14 cellular contexts compared by ENCODE assay signal in genomic region chr10:86091216-86091615, GRCh38.
A peak's percentile ranks its signal among the peaks of the same experiment; 100 is the strongest.
DNase-seq lines count a peak whose midpoint lies in the region; ATAC-seq and TF ChIP-seq lines count a peak whose summit lies in the region.
"Had no signal": no experiment of that assay in that cellular context is flagged by ENCODE, and none has a peak within 500 bp of the region (broad histone marks: within the 10 kb centered on the region; RNA-seq: fewer than 3 reads in every experiment).

No MANE protein-coding gene starts in this region.

- peak; percentile 41 for DNase-seq in cardiac septum (ENCODE audit: low spot score)
- no peak for DNase-seq in left cardiac atrium
- peak; percentile 31 for DNase-seq in islet precursor cell
- DNase-seq in osteocyte (ENCODE audit: extremely low spot score, unreplicated experiment), result peak; percentile 66
- no peak for DNase-seq in RKO (ENCODE audit: low spot score)
- DNase-seq in stimulated activated effector memory CD8-positive, alpha-beta T cell treated with anti-CD3 and anti-CD28 coated beads, Interleukin-12 subunit alpha, Interleukin-12 subunit beta, amount 100 ng/mL, for 72 hours (ENCODE audit: low spot score in 2 of 2), result no peak
- DNase-seq: 8988T; CD4-positive, alpha-beta memory T cell; DMS153; DMS79; GF-D8 had no signal

- no peak for TF ChIP-seq CTCF in osteocyte (IDR thresholded peaks at IDR 0.05)

- H3K9me3 Mint-ChIP-seq in osteocyte (ENCODE audit: unreplicated experiment), result peaks cover 4% of the 10 kb centered on the region
- H3K9me3 Mint-ChIP-seq in stimulated activated effector memory CD8-positive, alpha-beta T cell treated with anti-CD3 and anti-CD28 coated beads, Interleukin-12 subunit alpha, Interleukin-12 subunit beta, amount 100 ng/mL, for 72 hours, result no peaks in the 10 kb centered on the region
- H3K9me3 Mint-ChIP-seq: CD4-positive, alpha-beta memory T cell; H9 had no signal

- intact Hi-C loops in cardiac septum (cut with DNase I), result no loop called here
- intact Hi-C loops in left cardiac atrium (cut with DNase I), result no loop called here

- H3K27me3 Mint-ChIP-seq in osteocyte (ENCODE audit: unreplicated experiment), result no peaks in the 10 kb centered on the region

- ATAC-seq in left cardiac atrium, result no peak
- no peak for ATAC-seq in GM18861 (IDR thresholded peaks at IDR 0.05; ENCODE audit: unreplicated experiment)
- ATAC-seq in stimulated activated effector memory CD8-positive, alpha-beta T cell treated with anti-CD3 and anti-CD28 coated beads, Interleukin-12 subunit alpha, Interleukin-12 subunit beta, amount 100 ng/mL, for 72 hours, result no peak

- H3K27ac Mint-ChIP-seq in osteocyte (ENCODE audit: unreplicated experiment), result no peak overlapping the region
- no peak overlapping the region for H3K27ac Mint-ChIP-seq in stimulated activated effector memory CD8-positive, alpha-beta T cell treated with anti-CD3 and anti-CD28 coated beads, Interleukin-12 subunit alpha, Interleukin-12 subunit beta, amount 100 ng/mL, for 72 hours
- H3K27ac Mint-ChIP-seq: CD14-positive monocyte, H9 had no signal

- no peaks in the 10 kb centered on the region for H3K4me1 Mint-ChIP-seq in osteocyte (ENCODE audit: unreplicated experiment)
- no peaks in the 10 kb centered on the region for H3K4me1 Mint-ChIP-seq in stimulated activated effector memory CD8-positive, alpha-beta T cell treated with anti-CD3 and anti-CD28 coated beads, Interleukin-12 subunit alpha, Interleukin-12 subunit beta, amount 100 ng/mL, for 72 hours
- H3K4me1 Mint-ChIP-seq: CD14-positive monocyte; CD4-positive, alpha-beta memory T cell had no signal

- no peaks in the 10 kb centered on the region for H3K36me3 Mint-ChIP-seq in osteocyte (ENCODE audit: unreplicated experiment)
- H3K36me3 Mint-ChIP-seq in stimulated activated effector memory CD8-positive, alpha-beta T cell treated with anti-CD3 and anti-CD28 coated beads, Interleukin-12 subunit alpha, Interleukin-12 subunit beta, amount 100 ng/mL, for 72 hours, result no peaks in the 10 kb centered on the region
- H3K36me3 Mint-ChIP-seq: CD14-positive monocyte; CD4-positive, alpha-beta memory T cell had no signal

- H3K4me3 Mint-ChIP-seq in osteocyte (ENCODE audit: unreplicated experiment), result no peak overlapping the region
- H3K4me3 Mint-ChIP-seq in stimulated activated effector memory CD8-positive, alpha-beta T cell treated with anti-CD3 and anti-CD28 coated beads, Interleukin-12 subunit alpha, Interleukin-12 subunit beta, amount 100 ng/mL, for 72 hours, result no peak overlapping the region
- H3K4me3 Mint-ChIP-seq: CD4-positive, alpha-beta memory T cell; H9 had no signal

Comparison
In these comparisons a context has a peak if more than half of its experiments do, and no peak if none do; other contexts are left out.
1. DNase-seq: peak in cardiac septum (single experiment), islet precursor cell (single experiment) and osteocyte (single experiment); none in left cardiac atrium (single experiment), RKO (single experiment) and stimulated activated effector memory CD8-positive, alpha-beta T cell treated with anti-CD3 and anti-CD28 coated beads, Interleukin-12 subunit alpha, Interleukin-12 subunit beta, amount 100 ng/mL, for 72 hours (0 of 2).